Comparison of ENCODE assay signal across 2 cellular contexts in the genomic region with DNA sequence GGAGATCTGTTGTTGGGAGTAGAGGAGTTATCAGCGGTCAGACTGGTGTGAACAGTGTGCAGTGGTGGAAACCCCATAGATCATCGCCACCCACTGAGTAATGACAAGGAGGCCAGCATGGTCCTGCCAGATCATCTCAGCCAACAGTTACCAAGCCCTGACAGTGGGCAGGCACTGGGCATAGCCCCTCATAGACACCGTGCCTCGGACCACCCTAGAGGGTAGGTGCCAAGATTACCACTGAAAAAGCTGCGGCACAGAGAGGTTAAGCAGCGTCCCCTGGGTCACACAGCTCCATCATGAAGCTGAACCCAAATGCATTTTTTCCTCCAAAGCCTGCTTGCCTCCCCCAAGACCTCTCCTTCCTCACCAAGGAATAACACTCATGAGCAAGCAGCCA.
TF ChIP-seq lines count a peak whose summit lies in the region.

No MANE protein-coding gene starts in this region.

TF ChIP-seq in HepG2, 621 proteins besides CTCF, POLR2A, EP300 and RAD21:
- TF ChIP-seq ZNF292 (CRISPR knock-in tag; IDR thresholded peaks at IDR 0.05; ENCODE audit: borderline replicate concordance, low read depth) (no peak), NKX3-1 (CRISPR knock-in tag; IDR thresholded peaks at IDR 0.05) (no peak), ZNF768 (CRISPR knock-in tag; IDR thresholded peaks at IDR 0.05) (peak; percentile 98), ZMYM3 (CRISPR knock-in tag; IDR thresholded peaks at IDR 0.05) (0 out of 2 replicates have a peak, but pooled peaks have one; percentile 53), ATRX (CRISPR knock-in tag; IDR thresholded peaks at IDR 0.05; ENCODE audit: borderline replicate concordance) (no peak)

TF ChIP-seq in GM12891, 5 proteins besides CTCF, POLR2A, EP300 and RAD21:
- TF ChIP-seq POLR2AphosphoS5 (IDR thresholded peaks at IDR 0.05; ENCODE audit: low read depth, low read length) (no peak), SPI1 (IDR thresholded peaks at IDR 0.05; ENCODE audit: low read depth, low read length) (no peak), PAX5 (IDR thresholded peaks at IDR 0.05; ENCODE audit: insufficient read depth, low read length, severe bottlenecking) (no peak), TAF1 (IDR thresholded peaks at IDR 0.05; ENCODE audit: low read depth, low read length) (no peak), POU2F2 (IDR thresholded peaks at IDR 0.05; ENCODE audit: low read depth, low read length) (no peak)
TF ChIP-seq in GM12891: peak in this region for 0.
